15 cellular contexts compared by ENCODE assay signal in the genomic region with DNA sequence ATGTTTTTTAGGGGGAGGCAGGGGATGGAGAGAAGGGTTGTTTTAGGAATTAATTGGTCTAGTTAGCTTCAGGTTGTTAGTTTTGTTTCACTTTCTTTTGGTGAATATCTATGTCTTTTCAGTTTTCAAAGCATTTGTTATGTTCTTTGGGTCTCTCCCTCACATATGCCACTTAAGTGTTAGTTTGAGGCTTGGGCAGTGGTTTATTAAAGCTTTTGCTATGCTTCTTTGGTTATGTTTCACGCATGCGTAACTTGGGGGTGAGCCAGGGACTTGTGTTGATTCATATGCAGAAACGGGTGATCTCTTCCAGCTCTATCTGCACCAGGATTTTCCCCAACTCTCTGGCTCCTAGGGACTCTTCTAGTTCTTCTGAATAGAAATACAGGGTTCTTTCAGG. TPM values are rescaled to one million over a fixed set of nuclear protein-coding genes. Genes with fewer than 3 reads are reported as not detected.
DNase-seq lines count a peak whose midpoint lies in the region; ATAC-seq, FAIRE-seq and TF ChIP-seq lines count a peak whose summit lies in the region.
"Had no signal": no experiment of that assay in that cellular context is flagged by ENCODE, and none has a peak within 500 bp of the region (broad histone marks: within the 10 kb centered on the region; RNA-seq: fewer than 3 reads in every experiment).

No MANE protein-coding gene starts in this region.

- peaks cover 4% of the 10 kb centered on the region for H3K9me3 Mint-ChIP-seq in chondrocyte (ENCODE audit: low read depth)
- H3K9me3 Mint-ChIP-seq: activated naive CD4-positive, alpha-beta T cell treated with anti-CD3 and anti-CD28 coated beads, Interleukin-2, amount 10 ng/mL, durations not matched to agents 7 days and 5 days had no signal

- no peaks in the 10 kb centered on the region for H3K4me1 Mint-ChIP-seq in chondrocyte (ENCODE audit: low read depth)
- H3K4me1 Mint-ChIP-seq: activated naive CD4-positive, alpha-beta T cell treated with anti-CD3 and anti-CD28 coated beads, Interleukin-2, amount 10 ng/mL, durations not matched to agents 7 days and 5 days had no signal

- H3K9me3 ChIP-seq in keratinocyte (ENCODE audit: control insufficient read depth, low read depth, low read length), result no peaks in the 10 kb centered on the region
- H3K9me3 ChIP-seq: Caco-2, pancreas had no signal

- no peaks in the 10 kb centered on the region for H3K36me3 ChIP-seq in keratinocyte (ENCODE audit: control insufficient read depth in 2 of 2, extremely low read depth in 1 of 2, insufficient read depth in 2 of 2, low read length in 2 of 2)
- H3K36me3 ChIP-seq: pancreas had no signal

- H3K4me3 Mint-ChIP-seq in chondrocyte (ENCODE audit: unreplicated experiment), result no peak overlapping the region
- H3K4me3 Mint-ChIP-seq: activated naive CD4-positive, alpha-beta T cell treated with anti-CD3 and anti-CD28 coated beads, Interleukin-2, amount 10 ng/mL, durations not matched to agents 7 days and 5 days; stimulated activated naive CD8-positive, alpha-beta T cell treated with anti-CD3 and anti-CD28 coated beads, Interleukin-15, amount 100 ng/mL, for 72 hours had no signal

- peaks cover 6% of the 10 kb centered on the region for H3K27me3 Mint-ChIP-seq in chondrocyte (ENCODE audit: low read depth)

- TF ChIP-seq CTCF in keratinocyte (optimal IDR thresholded peaks at IDR 0.05 in 1 of 3, IDR thresholded peaks at IDR 0.05 in 1 of 3, conservative IDR thresholded peaks at IDR 0.05 in 1 of 3; ENCODE audit: extremely low read depth in 1 of 3, insufficient read depth in 2 of 3, low read length in 3 of 3) (no peak), chondrocyte (IDR thresholded peaks at IDR 0.05) (no peak)

- ATAC-seq in GM21526 (IDR thresholded peaks at IDR 0.05; ENCODE audit: low FRiP score, unreplicated experiment), result no peak
- ATAC-seq: pancreas; stimulated activated naive CD8-positive, alpha-beta T cell treated with anti-CD3 and anti-CD28 coated beads, Interleukin-15, amount 100 ng/mL, for 72 hours had no signal

- H3K79me2 ChIP-seq in keratinocyte (ENCODE audit: control insufficient read depth, insufficient read depth, low read length), result no peaks in the 10 kb centered on the region

- dilution Hi-C loops in keratinocyte (cut with MboI; ENCODE audit: extremely low pct_ligation_motif_present, low sequenced_read_pairs), result no loop called here

- DNase-seq in GM03348 (ENCODE audit: low spot score) (peak; percentile 74), H54 (ENCODE audit: insufficient read length, low spot score) (no peak), astrocyte of the hippocampus (ENCODE audit: low read depth, low spot score) (peak; percentile 59), keratinocyte (ENCODE audit: low read depth, low spot score) (no peak), mucosa of gallbladder (ENCODE audit: low spot score) (no peak), chondrocyte (ENCODE audit: low spot score) (no peak), 8988T (no peak)
- DNase-seq: activated CD4-positive, alpha-beta T cell treated with anti-CD3 and anti-CD28 coated beads, Interleukin-2, amount 50 U/mL, for 48 hours; activated naive CD4-positive, alpha-beta T cell treated with anti-CD3 and anti-CD28 coated beads, Interleukin-2, amount 10 ng/mL, durations not matched to agents 7 days and 5 days; Caco-2; NCI-H2029; pancreas; stimulated activated CD4-positive, alpha-beta T cell treated with anti-CD3 and anti-CD28 coated beads, Interleukin-1b, Interleukin-23, amount 100 ng/mL, for 48 hours; stimulated activated naive CD8-positive, alpha-beta T cell treated with anti-CD3 and anti-CD28 coated beads, Interleukin-15, amount 100 ng/mL, for 72 hours had no signal

- H3K4me3 ChIP-seq in keratinocyte (ENCODE audit: control insufficient read depth in 2 of 3, extremely low read depth in 1 of 3, insufficient read depth in 2 of 3, low read depth in 1 of 3, low read length in 3 of 3), result no peak overlapping the region
- H3K4me3 ChIP-seq: pancreas had no signal

- H3K4me2 ChIP-seq in keratinocyte (ENCODE audit: control insufficient read depth, extremely low read depth, insufficient read depth, low read depth, low read length), result peak overlapping the region; percentile 47

- H3K36me3 Mint-ChIP-seq in chondrocyte (ENCODE audit: low read depth), result peaks cover 2% of the 10 kb centered on the region
- H3K36me3 Mint-ChIP-seq: activated naive CD4-positive, alpha-beta T cell treated with anti-CD3 and anti-CD28 coated beads, Interleukin-2, amount 10 ng/mL, durations not matched to agents 7 days and 5 days had no signal

- TF ChIP-seq POLR2A in H54 (IDR thresholded peaks at IDR 0.05; ENCODE audit: low read depth, low read length), result no peak

- H3K9ac ChIP-seq in keratinocyte (ENCODE audit: control insufficient read depth, extremely low read depth, insufficient read depth, low read length), result no peak overlapping the region

- H3K9me1 ChIP-seq in keratinocyte (ENCODE audit: control insufficient read depth, extremely low read depth, insufficient read depth, low read length), result no peaks in the 10 kb centered on the region

- no peaks in the 10 kb centered on the region for H3K27me3 ChIP-seq in keratinocyte (ENCODE audit: control insufficient read depth, extremely low read depth, insufficient read depth, low read length)
- H3K27me3 ChIP-seq: pancreas had no signal

- no peak overlapping the region for H3K27ac ChIP-seq in keratinocyte (ENCODE audit: control insufficient read depth, insufficient read depth, low read length)
- H3K27ac ChIP-seq: pancreas had no signal

- no peak overlapping the region for H3K27ac Mint-ChIP-seq in chondrocyte (ENCODE audit: unreplicated experiment)
- H3K27ac Mint-ChIP-seq: activated naive CD4-positive, alpha-beta T cell treated with anti-CD3 and anti-CD28 coated beads, Interleukin-2, amount 10 ng/mL, durations not matched to agents 7 days and 5 days; stimulated activated naive CD8-positive, alpha-beta T cell treated with anti-CD3 and anti-CD28 coated beads, Interleukin-15, amount 100 ng/mL, for 72 hours had no signal

- H4K20me1 ChIP-seq in keratinocyte (ENCODE audit: control insufficient read depth, extremely low read depth, insufficient read depth, low read length), result no peaks in the 10 kb centered on the region

- no peak overlapping the region for H2AFZ ChIP-seq in keratinocyte (ENCODE audit: control insufficient read depth, low read length)

- H3K4me1 ChIP-seq in keratinocyte (ENCODE audit: control insufficient read depth, extremely low read depth, insufficient read depth, low read length), result no peaks in the 10 kb centered on the region
- H3K4me1 ChIP-seq: Caco-2, pancreas had no signal

- peak; percentile 61 for FAIRE-seq in H54 (lab: Jason Lieb, UNC)
- FAIRE-seq in keratinocyte (lab: Jason Lieb, UNC), result no peak
- FAIRE-seq: pancreas had no signal

RNA-seq across cellular contexts. Expression of a gene that starts 11.4 kb away (rescaled TPM):
- 5.4 to 14.3 TPM (median 7.1 TPM) in 3 replicates for polyA plus RNA-seq in keratinocyte
- polyA plus RNA-seq in keratinocyte (2011; ENCODE audit: low read depth), result 0.69 TPM
- polyA plus RNA-seq in keratinocyte (2011; cell fraction: cytosol; rRNA removed), result 3.0 and 5.8 TPM in 2 replicates
- polyA plus RNA-seq in keratinocyte (2011; cell fraction: nucleus; rRNA removed), result 5.9 and 6.8 TPM in 2 replicates
- 3.4 and 5.8 TPM in 2 replicates for polyA plus RNA-seq in keratinocyte (2012; ENCODE audit: low replicate concordance)
- polyA minus RNA-seq in keratinocyte, result 12.5 to 27.2 TPM (median 12.7 TPM) in 3 replicates
- 5.0 TPM for polyA minus RNA-seq in keratinocyte (2011; cell fraction: cytosol; rRNA and poly(A)+ RNA removed)
- 14.9 and 26.1 TPM in 2 replicates for polyA minus RNA-seq in keratinocyte (2011; cell fraction: nucleus; rRNA and poly(A)+ RNA removed)
- total RNA-seq in mucosa of gallbladder, result 4.5 TPM
- total RNA-seq in chondrocyte, result 7.5 to 14.2 TPM (median 7.6 TPM) in 3 replicates

Comparison
In these comparisons a context has a peak if more than half of its experiments do, and no peak if none do; other contexts are left out.
1. DNase-seq: peak in GM03348 (single experiment) and astrocyte of the hippocampus (single experiment); none in H54 (single experiment), keratinocyte (single experiment), mucosa of gallbladder (single experiment), chondrocyte (single experiment) and 8988T (single experiment).